17 cellular contexts compared by ENCODE assay signal in genomic region chr9:7177383-7177782, GRCh38.
A peak's percentile ranks its signal among the peaks of the same experiment; 100 is the strongest.
DNase-seq lines count a peak whose midpoint lies in the region; ATAC-seq and TF ChIP-seq lines count a peak whose summit lies in the region.
"Had no signal": no experiment of that assay in that cellular context is flagged by ENCODE, and none has a peak within 500 bp of the region (broad histone marks: within the 10 kb centered on the region; RNA-seq: fewer than 3 reads in every experiment).

No MANE protein-coding gene starts in this region.

- CTCF ChIA-PET in mammary epithelial cell (lab: Charles Lee; ENCODE audit: low non-redundant PET), result no interaction called here
- CTCF ChIA-PET in activated CD8-positive, alpha-beta T cell treated with anti-CD3 and anti-CD28 coated beads, Interleukin-2, amount 10 ng/mL, durations not matched to agents 7 days and 5 days (lab: Charles Lee), result interaction anchor here (1.6 kb wide), 1 partner anchor 8 kb away, joined by 7 read pairs; no protein-coding TSS in a partner anchor

- ATAC-seq in foreskin keratinocyte (peak; percentile 92), left colon (no peak)
- ATAC-seq in activated CD8-positive, alpha-beta T cell treated with anti-CD3 and anti-CD28 coated beads, Interleukin-2, amount 10 ng/mL, durations not matched to agents 7 days and 5 days, result no peak
- ATAC-seq: CD8-positive, alpha-beta T cell; PC-3 had no signal

- no peak overlapping the region for H3K27ac ChIP-seq in mammary epithelial cell (ENCODE audit: insufficient read depth, low read depth, low read length)
- H3K27ac ChIP-seq in foreskin keratinocyte, result no peak overlapping the region
- peak overlapping the region; percentile 7 for H3K27ac ChIP-seq in rectal smooth muscle tissue (ENCODE audit: low read depth, low read length)
- H3K27ac ChIP-seq: BLaER1 treated with 17β-estradiol and CSF1 and Interleukin-3, amounts not matched to agents 10 nM and 100 nM had no signal

- WGBS in mammary epithelial cell (ENCODE audit: low coverage, missing lambda C conversion rate), result 54% methylated on average over 3 of the region's 3 CpGs

- H3K36me3 Mint-ChIP-seq in activated CD8-positive, alpha-beta T cell treated with anti-CD3 and anti-CD28 coated beads, Interleukin-2, amount 10 ng/mL, durations not matched to agents 7 days and 5 days (ENCODE audit: low read depth), result peaks cover 32% of the 10 kb centered on the region

- H3K4me1 Mint-ChIP-seq in activated CD8-positive, alpha-beta T cell treated with anti-CD3 and anti-CD28 coated beads, Interleukin-2, amount 10 ng/mL, durations not matched to agents 7 days and 5 days (ENCODE audit: low read depth), result peaks cover 7% of the 10 kb centered on the region

- BruUV-seq in mammary epithelial cell (replicated peaks; lab: Mats Ljungman, UMichigan), result no TSS peak

- no peaks in the 10 kb centered on the region for H3K27me3 Mint-ChIP-seq in activated CD8-positive, alpha-beta T cell treated with anti-CD3 and anti-CD28 coated beads, Interleukin-2, amount 10 ng/mL, durations not matched to agents 7 days and 5 days (ENCODE audit: low read depth)

- TF ChIP-seq CTCF in mammary epithelial cell (conservative IDR thresholded peaks at IDR 0.05 in 1 of 2, IDR thresholded peaks at IDR 0.05 in 1 of 2; ENCODE audit: extremely low read depth in 1 of 2, insufficient read depth in 1 of 2, low read depth in 1 of 2, low read length in 2 of 2) (no peak), foreskin keratinocyte (conservative IDR thresholded peaks at IDR 0.05) (no peak)

- H3K36me3 ChIP-seq in mammary epithelial cell (ENCODE audit: insufficient read depth, low read length), result no peaks in the 10 kb centered on the region
- no peaks in the 10 kb centered on the region for H3K36me3 ChIP-seq in rectal smooth muscle tissue (ENCODE audit: control insufficient read depth, insufficient read depth, low read length)

- dilution Hi-C loops in mammary epithelial cell (cut with HindIII; ENCODE audit: low sequenced_read_pairs), result no loop called here

- no peaks in the 10 kb centered on the region for H3K9me3 ChIP-seq in mammary epithelial cell (replicated peaks; ENCODE audit: insufficient read depth, low read length)

- no peaks in the 10 kb centered on the region for H3K79me2 ChIP-seq in mammary epithelial cell (ENCODE audit: insufficient read depth, low read length)

- DNase-seq in SK-N-DZ (ENCODE audit: low spot score) (peak; percentile 1), mammary epithelial cell (peak; percentile 56), foreskin keratinocyte (peak; percentile 18 to 67), left colon (no peak), NCI-H1694 (lab: John Stamatoyannopoulos, UW) (no peak)
- no peak for DNase-seq in activated CD8-positive, alpha-beta T cell treated with anti-CD3 and anti-CD28 coated beads, Interleukin-2, amount 10 ng/mL, durations not matched to agents 7 days and 5 days
- DNase-seq: CD8-positive, alpha-beta T cell; KG1; NCI-H1417 treated with DMSO at 0.1 percent for 48 hours; NCI-H1930; NCI-H226; NCI-H524 treated with DMSO at 0.1 percent for 48 hours; PC-3; RPMI8226; SHP77 treated with DMSO at 0.1 percent for 48 hours had no signal

- no peaks in the 10 kb centered on the region for H4K20me1 ChIP-seq in mammary epithelial cell (ENCODE audit: insufficient read depth, low read length)
- H4K20me1 ChIP-seq: BLaER1 treated with 17β-estradiol and CSF1 and Interleukin-3, amounts not matched to agents 10 nM and 100 nM had no signal

- H2AFZ ChIP-seq in mammary epithelial cell (ENCODE audit: low read depth, low read length), result no peak overlapping the region

- H3K4me1 ChIP-seq in mammary epithelial cell (ENCODE audit: insufficient read depth, low read length), result no peaks in the 10 kb centered on the region
- peaks cover 3% of the 10 kb centered on the region for H3K4me1 ChIP-seq in foreskin keratinocyte
- H3K4me1 ChIP-seq in rectal smooth muscle tissue (ENCODE audit: control insufficient read depth, insufficient read depth, low read length), result peaks cover 9% of the 10 kb centered on the region

- intact Hi-C loops in mammary epithelial cell (cut with micrococcal nuclease), result no loop called here
- intact Hi-C loops in left colon (cut with DNase I, micrococcal nuclease), result no loop called here

- no peak overlapping the region for H3K4me3 Mint-ChIP-seq in activated CD8-positive, alpha-beta T cell treated with anti-CD3 and anti-CD28 coated beads, Interleukin-2, amount 10 ng/mL, durations not matched to agents 7 days and 5 days
- H3K4me3 Mint-ChIP-seq: CD8-positive, alpha-beta T cell had no signal

- H3K4me2 ChIP-seq in mammary epithelial cell (ENCODE audit: insufficient read depth, low read depth, low read length), result no peak overlapping the region
- H3K4me2 ChIP-seq: BLaER1 treated with 17β-estradiol and CSF1 and Interleukin-3, amounts not matched to agents 10 nM and 100 nM had no signal

- in situ Hi-C loops in mammary epithelial cell (cut with MboI; ENCODE audit: low sequenced_read_pairs in 2 of 2), result loop anchor here in 1 of 2 donors (25.0 kb wide), 1 partner anchor 90 kb away; no protein-coding TSS in a partner anchor

- H3K9me3 Mint-ChIP-seq in activated CD8-positive, alpha-beta T cell treated with anti-CD3 and anti-CD28 coated beads, Interleukin-2, amount 10 ng/mL, durations not matched to agents 7 days and 5 days (ENCODE audit: insufficient read depth), result no peaks in the 10 kb centered on the region

- H3K27ac Mint-ChIP-seq in activated CD8-positive, alpha-beta T cell treated with anti-CD3 and anti-CD28 coated beads, Interleukin-2, amount 10 ng/mL, durations not matched to agents 7 days and 5 days, result no peak overlapping the region
- H3K27ac Mint-ChIP-seq: CD8-positive, alpha-beta T cell had no signal

- no peak overlapping the region for H3K9ac ChIP-seq in mammary epithelial cell (ENCODE audit: insufficient read depth, low read length)
- no peak overlapping the region for H3K9ac ChIP-seq in rectal smooth muscle tissue (ENCODE audit: low read length)
- H3K9ac ChIP-seq: BLaER1 treated with 17β-estradiol and CSF1 and Interleukin-3, amounts not matched to agents 10 nM and 100 nM had no signal

- H3K27me3 ChIP-seq in mammary epithelial cell (ENCODE audit: insufficient read depth, low read length) (no peaks in the 10 kb centered on the region), foreskin keratinocyte (no peaks in the 10 kb centered on the region), rectal smooth muscle tissue (ENCODE audit: control insufficient read depth, insufficient read depth, low read length) (no peaks in the 10 kb centered on the region)
- H3K27me3 ChIP-seq: BLaER1 treated with 17β-estradiol and CSF1 and Interleukin-3, amounts not matched to agents 10 nM and 100 nM had no signal

- H3K4me3 ChIP-seq in mammary epithelial cell (replicated peaks in 1 of 3; ENCODE audit: insufficient read depth in 1 of 3, low read depth in 2 of 3, low read length in 3 of 3) (no peak overlapping the region), rectal smooth muscle tissue (ENCODE audit: low read length) (no peak overlapping the region)
- H3K4me3 ChIP-seq: BLaER1 treated with 17β-estradiol and CSF1 and Interleukin-3, amounts not matched to agents 10 nM and 100 nM had no signal

- POLR2A ChIA-PET in activated CD8-positive, alpha-beta T cell treated with anti-CD3 and anti-CD28 coated beads, Interleukin-2, amount 10 ng/mL, durations not matched to agents 7 days and 5 days (lab: Charles Lee), result no interaction called here

Comparison
In these comparisons a context has a peak if more than half of its experiments do, and no peak if none do; other contexts are left out.
1. DNase-seq: peak in SK-N-DZ (single experiment), mammary epithelial cell (single experiment) and foreskin keratinocyte (2 of 2); none in left colon (0 of 2), activated CD8-positive, alpha-beta T cell treated with anti-CD3 and anti-CD28 coated beads, Interleukin-2, amount 10 ng/mL, durations not matched to agents 7 days and 5 days (single experiment) and NCI-H1694 (single experiment).